In genomic region chr16:72109300-72109699, GRCh38 we compare ENCODE assay signal across 29 cellular contexts. TPM values are rescaled to one million over a fixed set of nuclear protein-coding genes. Genes with fewer than 3 reads are reported as not detected.
"Had no signal": no experiment of that assay in that cellular context is flagged by ENCODE, and none has a peak within 500 bp of the region (broad histone marks: within the 10 kb centered on the region; RNA-seq: fewer than 3 reads in every experiment).

No MANE protein-coding gene starts in this region.

- DNase-seq: cortex of kidney; effector CD8-positive, alpha-beta T cell; effector memory CD8-positive, alpha-beta T cell; endodermal cell; erythroblast; esophagus squamous epithelium; foreskin fibroblast; foreskin melanocyte; gastrocnemius medialis; glutamatergic neuron; head of caudate nucleus; heart right ventricle; hippocampal formation; left cardiac atrium; left ventricle myocardium superior; lower lobe of right lung; mesendoderm; midbrain had no signal

- H3K9me3 Mint-ChIP-seq: dendritic cell treated with granulocyte-macrophage colony-stimulating factor and Interleukin-4, amounts not matched to agents 40 ng/mL and 50 ng/mL, for 4 days; effector memory CD8-positive, alpha-beta T cell; endodermal cell had no signal

- H3K4me3 ChIP-seq: esophagus squamous epithelium, gastrocnemius medialis, heart right ventricle, left lung, lower lobe of right lung had no signal

- H3K4me3 Mint-ChIP-seq: dendritic cell treated with granulocyte-macrophage colony-stimulating factor and Interleukin-4, amounts not matched to agents 40 ng/mL and 50 ng/mL, for 4 days; effector memory CD8-positive, alpha-beta T cell; endodermal cell had no signal

- ATAC-seq: effector memory CD8-positive, alpha-beta T cell; esophagus mucosa; gastrocnemius medialis; heart right ventricle; left cardiac atrium; left lung; left ventricle myocardium superior; lower lobe of right lung had no signal

- H3K27me3 ChIP-seq: esophagus squamous epithelium, gastrocnemius medialis, heart right ventricle, left lung had no signal

- H3K4me1 ChIP-seq: gastrocnemius medialis, left lung, lower lobe of right lung had no signal

- H3K9me3 ChIP-seq: esophagus squamous epithelium, gastrocnemius medialis, heart right ventricle, left lung, lower lobe of right lung had no signal

- H3K27ac ChIP-seq: epithelial cell of prostate, esophagus squamous epithelium, gastrocnemius medialis, heart right ventricle, left lung, lower lobe of right lung had no signal

- H3K27ac Mint-ChIP-seq: dendritic cell treated with granulocyte-macrophage colony-stimulating factor and Interleukin-4, amounts not matched to agents 40 ng/mL and 50 ng/mL, for 4 days; effector memory CD8-positive, alpha-beta T cell; endodermal cell had no signal

- H3K27me3 Mint-ChIP-seq: dendritic cell treated with granulocyte-macrophage colony-stimulating factor and Interleukin-4, amounts not matched to agents 40 ng/mL and 50 ng/mL, for 4 days; effector memory CD8-positive, alpha-beta T cell had no signal

RNA-seq across cellular contexts. Expression of gene HPR, which starts 46.3 kb away (rescaled TPM):
- total RNA-seq: cerebellum, dermis microvascular lymphatic vessel endothelial cell, esophagus mucosa, esophagus squamous epithelium, glomerular endothelial cell, kidney epithelial cell, lung microvascular endothelial cell, mononuclear cell had no signal
- polyA plus RNA-seq: keratinocyte had no signal

RNA-seq across cellular contexts. Expression of gene HP, which starts 55.0 kb away (rescaled TPM):
- total RNA-seq: dermis microvascular lymphatic vessel endothelial cell, glomerular endothelial cell, kidney epithelial cell had no signal
